ENCODE assay signal across 21 cellular contexts in genomic region chr15:42404461-42405235, GRCh38. TPM values are rescaled to one million over a fixed set of nuclear protein-coding genes. Genes with fewer than 3 reads are reported as not detected.
DNase-seq lines count a peak whose midpoint lies in the region; ATAC-seq and TF ChIP-seq lines count a peak whose summit lies in the region.
"Had no signal": no experiment of that assay in that cellular context is flagged by ENCODE, and none has a peak within 500 bp of the region (broad histone marks: within the 10 kb centered on the region; RNA-seq: fewer than 3 reads in every experiment).

No MANE protein-coding gene starts in this region.

- no peaks in the 10 kb centered on the region for H3K4me1 ChIP-seq in HEK293 (ENCODE audit: control insufficient read depth, insufficient read depth, low read length)
- H3K4me1 ChIP-seq in right lobe of liver = peaks cover 0 to 39% (median 6%) of the 10 kb centered on the region in 4 donors

- H3K27ac ChIP-seq in HEK293 (ENCODE audit: extremely low read depth, low read depth, low read length) (no peak overlapping the region), right lobe of liver (peak overlapping the region in 1 of 3 donors; percentile 84)
- H3K27ac ChIP-seq: brain microvascular endothelial cell, RWPE1 had no signal

- intact Hi-C loops in right lobe of liver (cut with DNase I) = no loop called here

- peaks cover 8% of the 10 kb centered on the region for H3K4me1 Mint-ChIP-seq in stimulated activated memory B cell treated with anti-CD40 and anti-IgM and Interleukin-4, amounts not matched to agents 10 μg/mL and 1 μg/mL and 100 μg/mL, for 72 hours

- DNase-seq in epidermal melanocyte (ENCODE audit: insufficient read length, low spot score) (peak; percentile 69), right lobe of liver (peak in 2 of 3 donors; percentile 83 to 87), renal cortical epithelial cell (ENCODE audit: low read depth) (peak; percentile 8), NCI-H2171 treated with DMSO at 0.1 percent for 48 hours (lab: John Stamatoyannopoulos, UW) (no peak)
- DNase-seq: activated CD4-positive, alpha-beta T cell treated with anti-CD3 and anti-CD28 coated beads for 48 hours; activated naive CD4-positive, alpha-beta T cell treated with anti-CD3 and anti-CD28 coated beads for 36 hours; brain microvascular endothelial cell; CD4-positive, alpha-beta memory T cell; foreskin fibroblast; natural killer cell; NCI-H1694; NCI-H446 treated with DMSO at 0.1 percent for 48 hours; stimulated activated CD4-positive, alpha-beta T cell treated with anti-CD3 and anti-CD28 coated beads, Interleukin-15, amount 100 ng/mL, for 24 hours; stimulated activated naive B cell treated with anti-CD40 and anti-IgM and Interleukin-4, amounts not matched to agents 10 μg/mL and 1 μg/mL and 100 μg/mL, for 72 hours; SW 1271 had no signal

- H3K4me3 ChIP-seq in HEK293 (ENCODE audit: low read depth, low read length) (no peak overlapping the region), right lobe of liver (no peak overlapping the region)
- H3K4me3 ChIP-seq: lung had no signal

- no peaks in the 10 kb centered on the region for H3K9me3 Mint-ChIP-seq in stimulated activated memory B cell treated with anti-CD40 and anti-IgM and Interleukin-4, amounts not matched to agents 10 μg/mL and 1 μg/mL and 100 μg/mL, for 72 hours
- H3K9me3 Mint-ChIP-seq: activated naive CD4-positive, alpha-beta T cell treated with anti-CD3 and anti-CD28 coated beads for 36 hours; natural killer cell; stimulated activated naive B cell treated with anti-CD40 and anti-IgM and Interleukin-4, amounts not matched to agents 10 μg/mL and 1 μg/mL and 100 μg/mL, for 72 hours had no signal

- H3K27me3 Mint-ChIP-seq in stimulated activated memory B cell treated with anti-CD40 and anti-IgM and Interleukin-4, amounts not matched to agents 10 μg/mL and 1 μg/mL and 100 μg/mL, for 72 hours = no peaks in the 10 kb centered on the region
- H3K27me3 Mint-ChIP-seq: CD4-positive, alpha-beta memory T cell; stimulated activated naive B cell treated with anti-CD40 and anti-IgM and Interleukin-4, amounts not matched to agents 10 μg/mL and 1 μg/mL and 100 μg/mL, for 72 hours had no signal

- TF ChIP-seq CTCF in HEK293 (tag by site-specific recombination; IDR thresholded peaks at IDR 0.05) (no peak), right lobe of liver (IDR thresholded peaks at IDR 0.05) (no peak)

- POLR2A ChIA-PET in HEK293 (lab: Yijun Ruan, JAX) = no interaction called here

- H3K9me3 ChIP-seq in HEK293 (ENCODE audit: control insufficient read depth, insufficient read depth, low read depth, low read length) (no peaks in the 10 kb centered on the region), right lobe of liver (no peaks in the 10 kb centered on the region)

- no peaks in the 10 kb centered on the region for H3K27me3 ChIP-seq in right lobe of liver
- H3K27me3 ChIP-seq: brain microvascular endothelial cell had no signal

- no peak for TF ChIP-seq POLR2A in right lobe of liver (IDR thresholded peaks at IDR 0.05)

- no peak overlapping the region for H3K27ac Mint-ChIP-seq in stimulated activated memory B cell treated with anti-CD40 and anti-IgM and Interleukin-4, amounts not matched to agents 10 μg/mL and 1 μg/mL and 100 μg/mL, for 72 hours
- H3K27ac Mint-ChIP-seq: activated naive CD4-positive, alpha-beta T cell treated with anti-CD3 and anti-CD28 coated beads for 36 hours; natural killer cell; stimulated activated naive B cell treated with anti-CD40 and anti-IgM and Interleukin-4, amounts not matched to agents 10 μg/mL and 1 μg/mL and 100 μg/mL, for 72 hours had no signal

- peaks cover 54% of the 10 kb centered on the region for H3K36me3 Mint-ChIP-seq in stimulated activated memory B cell treated with anti-CD40 and anti-IgM and Interleukin-4, amounts not matched to agents 10 μg/mL and 1 μg/mL and 100 μg/mL, for 72 hours
- H3K36me3 Mint-ChIP-seq: natural killer cell had no signal

- 74% methylated on average over 5 of the region's 12 CpGs for WGBS in right lobe of liver (ENCODE audit: insufficient coverage, low coverage, low lambda C conversion rate, missing lambda C conversion rate)

- CTCF ChIA-PET in HEK293 (lab: Yijun Ruan, JAX) = interaction anchor here (0.6 kb wide), 1 partner anchor 122 kb away, joined by 6 read pairs; no protein-coding TSS in a partner anchor

- ATAC-seq in right lobe of liver (peak; percentile 20 to 66 (median 48)), HG03095 (IDR thresholded peaks at IDR 0.05; ENCODE audit: unreplicated experiment) (no peak), GM18858 (IDR thresholded peaks at IDR 0.05; ENCODE audit: unreplicated experiment) (no peak)
- ATAC-seq in stimulated activated memory B cell treated with anti-CD40 and anti-IgM and Interleukin-4, amounts not matched to agents 10 μg/mL and 1 μg/mL and 100 μg/mL, for 72 hours = no peak
- ATAC-seq: natural killer cell; stimulated activated naive B cell treated with anti-CD40 and anti-IgM and Interleukin-4, amounts not matched to agents 10 μg/mL and 1 μg/mL and 100 μg/mL, for 72 hours had no signal

- H3K4me3 Mint-ChIP-seq in stimulated activated memory B cell treated with anti-CD40 and anti-IgM and Interleukin-4, amounts not matched to agents 10 μg/mL and 1 μg/mL and 100 μg/mL, for 72 hours = no peak overlapping the region
- H3K4me3 Mint-ChIP-seq: activated naive CD4-positive, alpha-beta T cell treated with anti-CD3 and anti-CD28 coated beads for 36 hours; CD4-positive, alpha-beta memory T cell; natural killer cell; stimulated activated naive B cell treated with anti-CD40 and anti-IgM and Interleukin-4, amounts not matched to agents 10 μg/mL and 1 μg/mL and 100 μg/mL, for 72 hours had no signal

- no peaks in the 10 kb centered on the region for H3K36me3 ChIP-seq in HEK293 (ENCODE audit: control insufficient read depth in 2 of 2, insufficient read depth in 1 of 2, low read length in 2 of 2)
- peaks cover 0 to 4% (median under 1%) of the 10 kb centered on the region in 4 donors for H3K36me3 ChIP-seq in right lobe of liver
- H3K36me3 ChIP-seq: brain microvascular endothelial cell had no signal

TF ChIP-seq in HEK293, 187 proteins besides CTCF, POLR2A, EP300 and RAD21:
- TF ChIP-seq ZNF549 (tag by site-specific recombination; IDR thresholded peaks at IDR 0.05) (no peak), ZNF449 (tag by site-specific recombination; IDR thresholded peaks at IDR 0.05) (0 out of 2 replicates have a peak, but pooled peaks have one; percentile 33)

RNA-seq across cellular contexts. Expression of gene CAPN3, which starts 45.3 kb away (rescaled TPM):
- 10 to 100 TPM in 3 of 6 experiments, 1 to 10 TPM in 3; 3.2 to 25.9 (median 13.3) TPM for total RNA-seq in right lobe of liver
- 0.35 and 3.6 TPM in 2 replicates for total RNA-seq in renal cortical epithelial cell

Comparison
In these comparisons a context has a peak if more than half of its experiments do, and no peak if none do; other contexts are left out.
1. ATAC-seq: peak in right lobe of liver (4 of 4); none in HG03095 (single experiment), stimulated activated memory B cell treated with anti-CD40 and anti-IgM and Interleukin-4, amounts not matched to agents 10 μg/mL and 1 μg/mL and 100 μg/mL, for 72 hours (single experiment) and GM18858 (single experiment).